ENCODE assay signal across 23 cellular contexts in genomic region chr2:217734999-217735398, GRCh38.
A peak's percentile ranks its signal among the peaks of the same experiment; 100 is the strongest.
DNase-seq lines count a peak whose midpoint lies in the region; ATAC-seq, FAIRE-seq and TF ChIP-seq lines count a peak whose summit lies in the region.
"Had no signal": no experiment of that assay in that cellular context is flagged by ENCODE, and none has a peak within 500 bp of the region (broad histone marks: within the 10 kb centered on the region; RNA-seq: fewer than 3 reads in every experiment).

No MANE protein-coding gene starts in this region.

- DNase-seq in activated naive CD4-positive, alpha-beta T cell treated with anti-CD3 and anti-CD28 coated beads, Interleukin-2, amount 50 U/mL, for 72 hours (ENCODE audit: low spot score in 2 of 2): no peak
- no peak for DNase-seq in activated naive CD4-positive, alpha-beta T cell treated with Interleukin-2 at 50 U/mL for 16 hours
- DNase-seq in Jurkat, Clone E6-1 (ENCODE audit: low read depth, low spot score): peak; percentile 39
- DNase-seq in bronchial epithelial cell (ENCODE audit: low read depth) (no peak), thoracic aorta (ENCODE audit: low spot score) (no peak), NCI-H345 treated with DMSO at 0.1 percent for 48 hours (lab: John Stamatoyannopoulos, UW; ENCODE audit: unreplicated experiment) (no peak)
- DNase-seq: Calu3; CD4-positive, alpha-beta T cell; DMS153; GDM1; Karpas-422; MG63; NCI-H1417; NCI-H1694 treated with DMSO at 0.1 percent for 48 hours; NCI-H2081 treated with DMSO at 0.1 percent for 48 hours; NCI-H2171 treated with DMSO at 0.1 percent for 48 hours; NCI-H446; NCI-H526; OCI-M1; SJCRH30 had no signal

- H3K27ac Mint-ChIP-seq in activated naive CD4-positive, alpha-beta T cell treated with anti-CD3 and anti-CD28 coated beads, Interleukin-2, amount 50 U/mL, for 72 hours: peak overlapping the region; percentile 5 to 27
- H3K27ac Mint-ChIP-seq: CD4-positive, alpha-beta T cell; IgD-negative memory B cell had no signal

- peak in 1 of 2 donors; percentile 46 for ATAC-seq in activated naive CD4-positive, alpha-beta T cell treated with anti-CD3 and anti-CD28 coated beads, Interleukin-2, amount 50 U/mL, for 72 hours
- ATAC-seq in thoracic aorta (ENCODE audit: insufficient number of reproducible peaks, low FRiP score, low read depth) (no peak), HG02970 (IDR thresholded peaks at IDR 0.05; ENCODE audit: low FRiP score, unreplicated experiment) (no peak)

- no peaks in the 10 kb centered on the region for H3K27me3 ChIP-seq in bronchial epithelial cell (ENCODE audit: control insufficient read depth, insufficient read depth, low read length)
- H3K27me3 ChIP-seq in thoracic aorta (replicated peaks; ENCODE audit: insufficient read depth): no peaks in the 10 kb centered on the region
- H3K27me3 ChIP-seq: MG63, SJCRH30 had no signal

- no peak overlapping the region for H3K4me3 ChIP-seq in Jurkat, Clone E6-1 (ENCODE audit: low read length)
- no peak overlapping the region for H3K4me3 ChIP-seq in bronchial epithelial cell (ENCODE audit: low read depth, low read length)
- no peak overlapping the region for H3K4me3 ChIP-seq in thoracic aorta
- H3K4me3 ChIP-seq: MG63, SJCRH30 had no signal

- H3K27ac ChIP-seq in thoracic aorta: peak overlapping the region; percentile 1 to 36
- H3K27ac ChIP-seq: SJCRH30 had no signal

- TF ChIP-seq CTCF in bronchial epithelial cell (IDR thresholded peaks at IDR 0.05; ENCODE audit: insufficient read depth, low read length, severe bottlenecking): no peak
- TF ChIP-seq CTCF in thoracic aorta (IDR thresholded peaks at IDR 0.05): no peak

- H3K36me3 ChIP-seq in bronchial epithelial cell (ENCODE audit: control insufficient read depth, insufficient read depth, low read length) (no peaks in the 10 kb centered on the region), thoracic aorta (peaks cover 18% of the 10 kb centered on the region)
- H3K36me3 ChIP-seq: MG63, SJCRH30 had no signal

- peak; percentile 82 for FAIRE-seq in bronchial epithelial cell (lab: Jason Lieb, UNC)
- FAIRE-seq: RCC 7860 had no signal

- no peaks in the 10 kb centered on the region for H3K36me3 Mint-ChIP-seq in activated naive CD4-positive, alpha-beta T cell treated with anti-CD3 and anti-CD28 coated beads, Interleukin-2, amount 50 U/mL, for 72 hours

- no peaks in the 10 kb centered on the region for H3K9me3 ChIP-seq in thoracic aorta
- H3K9me3 ChIP-seq: MG63, SJCRH30 had no signal

- peaks cover 13 to 79% of the 10 kb centered on the region in 2 donors for H3K4me1 ChIP-seq in thoracic aorta (ENCODE audit: control insufficient read depth in 1 of 2, low read depth in 2 of 2)

- H3K9me3 Mint-ChIP-seq in activated naive CD4-positive, alpha-beta T cell treated with anti-CD3 and anti-CD28 coated beads, Interleukin-2, amount 50 U/mL, for 72 hours: no peaks in the 10 kb centered on the region
- H3K9me3 Mint-ChIP-seq: CD4-positive, alpha-beta T cell; IgD-negative memory B cell had no signal
